In the genomic region with DNA sequence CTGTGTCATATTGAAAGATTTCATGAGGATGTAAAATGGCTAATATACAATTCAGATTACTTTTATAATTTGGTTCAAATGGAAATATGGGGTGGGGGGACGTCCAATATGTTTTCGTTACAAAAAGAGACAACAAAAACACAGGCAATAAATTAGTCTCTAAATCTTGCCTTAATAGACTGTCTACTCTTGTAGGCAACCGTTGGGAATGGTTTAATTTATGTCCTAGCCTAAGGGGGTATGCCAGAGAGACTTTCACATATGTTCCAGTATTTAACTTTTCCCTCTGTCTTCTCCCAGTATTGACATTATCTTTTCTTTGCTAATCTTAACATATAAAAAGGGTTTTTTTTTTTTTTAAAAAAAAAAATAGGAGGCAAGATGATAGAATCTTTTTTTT, we compare ENCODE assay signal across 28 cellular contexts.
"Had no signal": no experiment of that assay in that cellular context is flagged by ENCODE, and none has a peak within 500 bp of the region (broad histone marks: within the 10 kb centered on the region; RNA-seq: fewer than 3 reads in every experiment).

No MANE protein-coding gene starts in this region.

- H3K36me3 Mint-ChIP-seq: stimulated activated effector memory CD8-positive, alpha-beta T cell treated with anti-CD3 and anti-CD28 coated beads, Interleukin-12 subunit alpha, Interleukin-12 subunit beta, amount 100 ng/mL, for 72 hours; stimulated activated memory B cell treated with anti-CD40 and anti-IgM and Interleukin-4, amounts not matched to agents 10 μg/mL and 1 μg/mL and 100 μg/mL, for 72 hours; stimulated activated naive B cell treated with anti-CD40 and anti-IgM and Interleukin-4, amounts not matched to agents 10 μg/mL and 1 μg/mL and 100 μg/mL, for 72 hours; type B pancreatic cell had no signal

- H3K9me3 ChIP-seq: stomach, suprapubic skin, testis, thoracic aorta, thyroid gland, tibial artery, tibial nerve, transverse colon, upper lobe of left lung, upper lobe of right lung, uterus, vagina had no signal

- ATAC-seq: stimulated activated effector memory CD8-positive, alpha-beta T cell treated with anti-CD3 and anti-CD28 coated beads, Interleukin-12 subunit alpha, Interleukin-12 subunit beta, amount 100 ng/mL, for 72 hours; stimulated activated memory B cell treated with anti-CD40 and anti-IgM and Interleukin-4, amounts not matched to agents 10 μg/mL and 1 μg/mL and 100 μg/mL, for 72 hours; stimulated activated naive B cell treated with anti-CD40 and anti-IgM and Interleukin-4, amounts not matched to agents 10 μg/mL and 1 μg/mL and 100 μg/mL, for 72 hours; stimulated activated naive CD8-positive, alpha-beta T cell treated with anti-CD3 and anti-CD28 coated beads, Interleukin-15, amount 100 ng/mL, for 72 hours; stimulated activated naive CD8-positive, alpha-beta T cell treated with anti-CD3 and anti-CD28 coated beads, Interleukin-15, Interleukin-2, amounts not matched to agents 100 U/mL and 50 U/mL, for 24 hours; upper lobe of right lung had no signal

- H3K9me3 Mint-ChIP-seq: type B pancreatic cell had no signal

- H3K4me3 ChIP-seq: stomach, suprapubic skin, testis, thoracic aorta, thyroid gland, tibial artery, tibial nerve, transverse colon, upper lobe of left lung, upper lobe of right lung, uterus, vagina had no signal

- H3K27me3 Mint-ChIP-seq: stimulated activated memory B cell treated with anti-CD40 and anti-IgM and Interleukin-4, amounts not matched to agents 10 μg/mL and 1 μg/mL and 100 μg/mL, for 72 hours; stimulated activated naive B cell treated with anti-CD40 and anti-IgM and Interleukin-4, amounts not matched to agents 10 μg/mL and 1 μg/mL and 100 μg/mL, for 72 hours; stimulated activated naive CD8-positive, alpha-beta T cell treated with anti-CD3 and anti-CD28 coated beads, Interleukin-15, amount 100 ng/mL, for 72 hours; stimulated activated naive CD8-positive, alpha-beta T cell treated with anti-CD3 and anti-CD28 coated beads, Interleukin-15, Interleukin-2, amounts not matched to agents 100 ng/mL and 50 ng/mL, for 24 hours had no signal

- DNase-seq: stimulated activated CD4-positive, alpha-beta T cell treated with anti-CD3 and anti-CD28 coated beads, Interleukin-2, amount 100 ng/mL, for 48 hours; stimulated activated CD4-positive, alpha-beta T cell treated with anti-CD3 and anti-CD28 coated beads, Interleukin-4, amount 100 ng/mL, for 1 hour; stimulated activated CD4-positive, alpha-beta T cell treated with anti-CD3 and anti-CD28 coated beads, Interleukin-4, amount 100 ng/mL, for 24 hours; stimulated activated CD4-positive, alpha-beta T cell treated with anti-CD3 and anti-CD28 coated beads, Interleukin-4, amount 100 ng/mL, for 4 hours; stimulated activated CD8-positive, alpha-beta memory T cell treated with anti-CD3 and anti-CD28 coated beads, Interleukin-4, amount 100 ng/mL, for 48 hours; stimulated activated naive B cell treated with anti-CD40 and anti-IgM and Interleukin-4, amounts not matched to agents 10 μg/mL and 1 μg/mL and 100 μg/mL, for 72 hours; stimulated activated naive CD4-positive, alpha-beta T cell; stimulated activated naive CD4-positive, alpha-beta T cell treated with Interleukin-2 at 50 U/mL for 16 hours; stimulated activated naive CD8-positive, alpha-beta T cell treated with anti-CD3 and anti-CD28 coated beads, Interleukin-15, amount 100 ng/mL, for 72 hours; stimulated activated naive CD8-positive, alpha-beta T cell treated with anti-CD3 and anti-CD28 coated beads, Interleukin-15, Interleukin-2, amounts not matched to agents 100 U/mL and 50 U/mL, for 24 hours; stomach; substantia nigra; testis; tibial artery; trophoblast cell; upper lobe of left lung; upper lobe of right lung; uterus had no signal

- H3K36me3 ChIP-seq: stomach, suprapubic skin, thoracic aorta, thyroid gland, tibial artery, tibial nerve, transverse colon, upper lobe of left lung, upper lobe of right lung, uterus, vagina had no signal

- H3K4me1 Mint-ChIP-seq: stimulated activated effector memory CD8-positive, alpha-beta T cell treated with anti-CD3 and anti-CD28 coated beads, Interleukin-12 subunit alpha, Interleukin-12 subunit beta, amount 100 ng/mL, for 72 hours; stimulated activated memory B cell treated with anti-CD40 and anti-IgM and Interleukin-4, amounts not matched to agents 10 μg/mL and 1 μg/mL and 100 μg/mL, for 72 hours; stimulated activated naive B cell treated with anti-CD40 and anti-IgM and Interleukin-4, amounts not matched to agents 10 μg/mL and 1 μg/mL and 100 μg/mL, for 72 hours; stimulated activated naive CD8-positive, alpha-beta T cell treated with anti-CD3 and anti-CD28 coated beads, Interleukin-15, amount 100 ng/mL, for 72 hours had no signal

- H3K4me3 Mint-ChIP-seq: stimulated activated effector memory CD8-positive, alpha-beta T cell treated with anti-CD3 and anti-CD28 coated beads, Interleukin-12 subunit alpha, Interleukin-12 subunit beta, amount 100 ng/mL, for 72 hours; stimulated activated memory B cell treated with anti-CD40 and anti-IgM and Interleukin-4, amounts not matched to agents 10 μg/mL and 1 μg/mL and 100 μg/mL, for 72 hours; stimulated activated naive B cell treated with anti-CD40 and anti-IgM and Interleukin-4, amounts not matched to agents 10 μg/mL and 1 μg/mL and 100 μg/mL, for 72 hours; stimulated activated naive CD8-positive, alpha-beta T cell treated with anti-CD3 and anti-CD28 coated beads, Interleukin-15, amount 100 ng/mL, for 72 hours; stimulated activated naive CD8-positive, alpha-beta T cell treated with anti-CD3 and anti-CD28 coated beads, Interleukin-15, Interleukin-2, amounts not matched to agents 100 ng/mL and 50 ng/mL, for 24 hours; type B pancreatic cell had no signal

- H3K27ac Mint-ChIP-seq: stimulated activated effector memory CD8-positive, alpha-beta T cell treated with anti-CD3 and anti-CD28 coated beads, Interleukin-12 subunit alpha, Interleukin-12 subunit beta, amount 100 ng/mL, for 72 hours; stimulated activated memory B cell treated with anti-CD40 and anti-IgM and Interleukin-4, amounts not matched to agents 10 μg/mL and 1 μg/mL and 100 μg/mL, for 72 hours; stimulated activated naive B cell treated with anti-CD40 and anti-IgM and Interleukin-4, amounts not matched to agents 10 μg/mL and 1 μg/mL and 100 μg/mL, for 72 hours; stimulated activated naive CD8-positive, alpha-beta T cell treated with anti-CD3 and anti-CD28 coated beads, Interleukin-15, amount 100 ng/mL, for 72 hours; stimulated activated naive CD8-positive, alpha-beta T cell treated with anti-CD3 and anti-CD28 coated beads, Interleukin-15, Interleukin-2, amounts not matched to agents 100 ng/mL and 50 ng/mL, for 24 hours; type B pancreatic cell had no signal

- H3K27ac ChIP-seq: stomach, suprapubic skin, testis, thoracic aorta, thyroid gland, tibial artery, tibial nerve, transverse colon, upper lobe of left lung, upper lobe of right lung, uterus, vagina had no signal
